7 cellular contexts compared by ENCODE assay signal in genomic region chr16:2578905-2579304, GRCh38. TPM values are rescaled to one million over a fixed set of nuclear protein-coding genes. Genes with fewer than 3 reads are reported as not detected.
"Had no signal": no experiment of that assay in that cellular context is flagged by ENCODE, and none has a peak within 500 bp of the region (broad histone marks: within the 10 kb centered on the region; RNA-seq: fewer than 3 reads in every experiment).

No MANE protein-coding gene starts in this region.

RNA-seq across cellular contexts. Expression of gene CEMP1, which starts 47.7 kb away (rescaled TPM):
- total RNA-seq: PC-3, Right ventricle myocardium inferior, Right ventricle myocardium superior, RPMI7951, SJCRH30, SJSA1, SK-MEL-5 had no signal
